1 cellular context compared by ENCODE assay signal in the genomic region with DNA sequence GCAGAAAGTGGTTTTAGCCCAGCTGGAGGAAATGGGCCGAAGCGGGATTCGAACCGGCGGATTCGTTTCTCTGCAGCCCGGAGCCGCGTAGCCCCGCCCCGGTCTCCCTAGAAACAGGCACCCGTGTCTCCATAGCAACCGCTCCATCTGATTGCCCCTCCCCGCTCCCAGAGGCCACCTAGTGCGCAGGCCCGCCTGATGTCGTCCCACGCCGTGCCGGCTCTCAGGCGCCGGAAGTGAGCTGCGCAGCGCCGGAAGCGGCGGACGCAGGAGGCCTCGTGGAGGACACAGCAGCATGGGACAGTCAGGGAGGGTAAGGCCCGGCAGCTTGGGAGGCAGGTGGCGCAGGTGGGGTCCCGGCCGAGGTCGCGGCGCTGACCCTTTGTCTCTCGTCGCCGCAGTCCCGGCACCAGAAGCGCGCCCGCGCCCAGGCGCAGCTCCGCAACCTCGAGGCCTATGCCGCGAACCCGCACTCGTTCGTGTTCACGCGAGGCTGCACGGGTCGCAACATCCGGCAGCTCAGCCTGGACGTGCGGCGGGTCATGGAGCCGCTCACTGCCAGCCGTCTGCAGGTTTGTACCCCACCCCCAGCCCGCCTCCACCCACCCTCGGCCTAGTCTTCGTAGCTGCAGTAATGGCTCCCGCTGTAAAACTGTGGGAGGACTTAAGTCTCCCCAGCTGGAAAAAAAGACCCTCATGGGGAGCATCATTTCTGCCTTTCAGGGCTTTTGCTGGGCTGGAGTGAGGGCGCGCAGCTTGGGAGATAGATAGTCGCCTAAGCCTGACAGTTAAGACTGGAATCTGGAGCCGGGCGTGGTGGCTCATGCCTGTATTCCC.
A peak's percentile ranks its signal among the peaks of the same experiment; 100 is the strongest.
TF ChIP-seq lines count a peak whose summit lies in the region.

A gene with protein sequence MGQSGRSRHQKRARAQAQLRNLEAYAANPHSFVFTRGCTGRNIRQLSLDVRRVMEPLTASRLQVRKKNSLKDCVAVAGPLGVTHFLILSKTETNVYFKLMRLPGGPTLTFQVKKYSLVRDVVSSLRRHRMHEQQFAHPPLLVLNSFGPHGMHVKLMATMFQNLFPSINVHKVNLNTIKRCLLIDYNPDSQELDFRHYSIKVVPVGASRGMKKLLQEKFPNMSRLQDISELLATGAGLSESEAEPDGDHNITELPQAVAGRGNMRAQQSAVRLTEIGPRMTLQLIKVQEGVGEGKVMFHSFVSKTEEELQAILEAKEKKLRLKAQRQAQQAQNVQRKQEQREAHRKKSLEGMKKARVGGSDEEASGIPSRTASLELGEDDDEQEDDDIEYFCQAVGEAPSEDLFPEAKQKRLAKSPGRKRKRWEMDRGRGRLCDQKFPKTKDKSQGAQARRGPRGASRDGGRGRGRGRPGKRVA (plus strand): TSS at position 263 of the 837 bp plus-strand sequence. CDS start 33 bp downstream, at position 296.

TF ChIP-seq in HepG2, 621 proteins besides CTCF, POLR2A, EP300 and RAD21 (continued from another document):
- TF ChIP-seq, protein P1, sequence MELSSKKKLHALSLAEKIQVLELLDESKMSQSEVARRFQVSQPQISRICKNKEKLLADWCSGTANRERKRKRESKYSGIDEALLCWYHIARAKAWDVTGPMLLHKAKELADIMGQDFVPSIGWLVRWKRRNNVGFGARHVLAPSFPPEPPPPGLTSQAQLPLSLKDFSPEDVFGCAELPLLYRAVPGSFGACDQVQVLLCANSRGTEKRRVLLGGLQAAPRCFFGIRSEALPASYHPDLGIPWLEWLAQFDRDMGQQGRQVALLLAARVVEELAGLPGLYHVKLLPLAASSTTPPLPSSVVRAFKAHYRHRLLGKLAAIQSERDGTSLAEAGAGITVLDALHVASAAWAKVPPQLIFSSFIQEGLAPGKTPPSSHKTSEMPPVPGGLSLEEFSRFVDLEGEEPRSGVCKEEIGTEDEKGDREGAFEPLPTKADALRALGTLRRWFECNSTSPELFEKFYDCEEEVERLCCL (CRISPR knock-in tag; IDR thresholded peaks at IDR 0.05; ENCODE audit: borderline replicate concordance) = peak; percentile 79; the same call in 1 of the 2 replicates
- TF ChIP-seq HNRNPUL1 (IDR thresholded peaks at IDR 0.05; ENCODE audit: low read depth, low read length) (no peak), PLRG1 (conservative IDR thresholded peaks at IDR 0.05) (no peak), JARID2 (CRISPR knock-in tag; IDR thresholded peaks at IDR 0.05; ENCODE audit: insufficient replicate concordance) (peak; percentile 78), CEBPG (CRISPR knock-in tag; IDR thresholded peaks at IDR 0.05) (no peak), ZNF614 (CRISPR knock-in tag; IDR thresholded peaks at IDR 0.05; ENCODE audit: borderline replicate concordance) (peak; percentile 36; the same call in 1 of the 2 replicates), PRMT3 (CRISPR knock-in tag; IDR thresholded peaks at IDR 0.05; ENCODE audit: borderline replicate concordance, low read depth) (0 out of 2 replicates have a peak, but pooled peaks have one; percentile 16), CBFB (CRISPR knock-in tag; IDR thresholded peaks at IDR 0.05) (peak; percentile 59; the same call in 1 of the 2 replicates), IKZF4 (CRISPR knock-in tag; IDR thresholded peaks at IDR 0.05; ENCODE audit: borderline replicate concordance, low read depth, not compliant biosample characterization) (no peak), ELF4 (CRISPR knock-in tag; IDR thresholded peaks at IDR 0.05; ENCODE audit: borderline replicate concordance) (no peak), ZNF431 (CRISPR knock-in tag; IDR thresholded peaks at IDR 0.05; ENCODE audit: borderline replicate concordance, low read depth) (peak; percentile 59), ARNT2 (CRISPR knock-in tag; IDR thresholded peaks at IDR 0.05; ENCODE audit: low read depth) (peak; percentile 95), ZMYM4 (CRISPR knock-in tag; IDR thresholded peaks at IDR 0.05) (peak; percentile 76), PRPF4 (IDR thresholded peaks at IDR 0.05; ENCODE audit: low read depth, low read length, poor library complexity, severe bottlenecking) (no peak), ZNF331 (CRISPR knock-in tag; IDR thresholded peaks at IDR 0.05) (peak; percentile 68), ZNF672 (CRISPR knock-in tag; IDR thresholded peaks at IDR 0.05) (no peak), ZFYVE20 (CRISPR knock-in tag; IDR thresholded peaks at IDR 0.05; ENCODE audit: borderline replicate concordance, low read depth) (peak; percentile 93; the same call in 1 of the 2 replicates), RAD51 (IDR thresholded peaks at IDR 0.05; ENCODE audit: borderline replicate concordance) (no peak), KLF11 (CRISPR knock-in tag; IDR thresholded peaks at IDR 0.05) (no peak), ZNF607 (CRISPR knock-in tag; IDR thresholded peaks at IDR 0.05; ENCODE audit: borderline replicate concordance) (peak; percentile 93), SYNCRIP (IDR thresholded peaks at IDR 0.05; ENCODE audit: insufficient read depth, low read depth, low read length) (no peak), ZNF143 (CRISPR knock-in tag; IDR thresholded peaks at IDR 0.05) (peak; percentile 69; the same call in 1 of the 2 replicates), JUND (CRISPR knock-in tag; IDR thresholded peaks at IDR 0.05) (0 out of 2 replicates have a peak, but pooled peaks have one; percentile 60), KLF9 (CRISPR knock-in tag; IDR thresholded peaks at IDR 0.05; ENCODE audit: low read depth) (no peak), ZNF30 (CRISPR knock-in tag; IDR thresholded peaks at IDR 0.05) (peak; percentile 96), FOSL2 (CRISPR knock-in tag; IDR thresholded peaks at IDR 0.05) (peak; percentile 64), TMF1 (CRISPR knock-in tag; IDR thresholded peaks at IDR 0.05; ENCODE audit: low read depth) (no peak)
- TF ChIP-seq, protein P2, sequence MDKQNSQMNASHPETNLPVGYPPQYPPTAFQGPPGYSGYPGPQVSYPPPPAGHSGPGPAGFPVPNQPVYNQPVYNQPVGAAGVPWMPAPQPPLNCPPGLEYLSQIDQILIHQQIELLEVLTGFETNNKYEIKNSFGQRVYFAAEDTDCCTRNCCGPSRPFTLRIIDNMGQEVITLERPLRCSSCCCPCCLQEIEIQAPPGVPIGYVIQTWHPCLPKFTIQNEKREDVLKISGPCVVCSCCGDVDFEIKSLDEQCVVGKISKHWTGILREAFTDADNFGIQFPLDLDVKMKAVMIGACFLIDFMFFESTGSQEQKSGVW (CRISPR knock-in tag; IDR thresholded peaks at IDR 0.05; ENCODE audit: borderline replicate concordance) = no peak
- TF ChIP-seq, protein P3, sequence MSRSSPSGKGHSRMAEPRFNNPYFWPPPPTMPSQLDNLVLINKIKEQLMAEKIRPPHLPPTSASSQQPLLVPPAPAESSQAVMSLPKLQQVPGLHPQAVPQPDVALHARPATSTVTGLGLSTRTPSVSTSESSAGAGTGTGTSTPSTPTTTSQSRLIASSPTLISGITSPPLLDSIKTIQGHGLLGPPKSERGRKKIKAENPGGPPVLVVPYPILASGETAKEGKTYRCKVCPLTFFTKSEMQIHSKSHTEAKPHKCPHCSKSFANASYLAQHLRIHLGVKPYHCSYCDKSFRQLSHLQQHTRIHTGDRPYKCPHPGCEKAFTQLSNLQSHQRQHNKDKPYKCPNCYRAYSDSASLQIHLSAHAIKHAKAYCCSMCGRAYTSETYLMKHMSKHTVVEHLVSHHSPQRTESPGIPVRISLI (CRISPR knock-in tag; IDR thresholded peaks at IDR 0.05; ENCODE audit: borderline replicate concordance) = peak; percentile 57; the same call in 1 of the 2 replicates
- TF ChIP-seq, protein P4, sequence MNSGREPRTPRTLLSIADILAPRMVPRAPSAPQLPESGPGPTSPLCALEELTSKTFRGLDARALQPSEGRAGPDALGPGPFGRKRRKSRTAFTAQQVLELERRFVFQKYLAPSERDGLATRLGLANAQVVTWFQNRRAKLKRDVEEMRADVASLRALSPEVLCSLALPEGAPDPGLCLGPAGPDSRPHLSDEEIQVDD (CRISPR knock-in tag; IDR thresholded peaks at IDR 0.05; ENCODE audit: borderline replicate concordance) = peak; percentile 66; the same call in 1 of the 2 replicates
- TF ChIP-seq, protein P5, sequence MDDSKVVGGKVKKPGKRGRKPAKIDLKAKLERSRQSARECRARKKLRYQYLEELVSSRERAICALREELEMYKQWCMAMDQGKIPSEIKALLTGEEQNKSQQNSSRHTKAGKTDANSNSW (CRISPR knock-in tag; IDR thresholded peaks at IDR 0.05; ENCODE audit: borderline replicate concordance) = peak; percentile 54; the same call in 1 of the 2 replicates
- TF ChIP-seq, protein P6, sequence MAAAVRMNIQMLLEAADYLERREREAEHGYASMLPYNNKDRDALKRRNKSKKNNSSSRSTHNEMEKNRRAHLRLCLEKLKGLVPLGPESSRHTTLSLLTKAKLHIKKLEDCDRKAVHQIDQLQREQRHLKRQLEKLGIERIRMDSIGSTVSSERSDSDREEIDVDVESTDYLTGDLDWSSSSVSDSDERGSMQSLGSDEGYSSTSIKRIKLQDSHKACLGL (CRISPR knock-in tag; IDR thresholded peaks at IDR 0.05) = peak; percentile 100; the same call in 1 of the 2 replicates
TF ChIP-seq in HepG2: peak in this region for 291.
